ENCODE assay signal across 17 cellular contexts in the genomic region with DNA sequence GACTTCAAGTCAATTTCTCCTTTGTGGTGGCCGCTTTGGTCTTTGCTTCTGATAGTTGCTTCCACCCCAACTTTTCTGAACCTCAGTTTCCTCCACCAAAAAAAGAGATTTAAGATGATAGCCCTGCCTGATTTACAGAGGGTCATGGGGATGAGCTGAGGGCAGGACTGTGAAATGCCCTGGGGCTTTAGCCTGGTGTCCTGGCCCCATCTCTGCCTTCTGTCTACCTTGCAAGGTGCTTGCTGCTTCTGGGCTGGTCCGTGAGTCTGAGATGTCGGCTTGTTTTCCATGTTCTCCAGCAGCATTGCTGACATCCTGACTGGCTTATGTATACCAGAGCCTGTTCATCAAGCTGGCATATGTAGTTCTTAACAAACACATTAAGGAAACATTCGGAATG.
DNase-seq lines count a peak whose midpoint lies in the region; ATAC-seq and TF ChIP-seq lines count a peak whose summit lies in the region.
"Had no signal": no experiment of that assay in that cellular context is flagged by ENCODE, and none has a peak within 500 bp of the region (broad histone marks: within the 10 kb centered on the region; RNA-seq: fewer than 3 reads in every experiment).

No MANE protein-coding gene starts in this region.

- H3F3A ChIP-seq in GM23338 (replicated peaks; ENCODE audit: low read depth), result no peaks in the 10 kb centered on the region

- DNase-seq in GM23338 (ENCODE audit: low spot score) (no peak), osteocyte (ENCODE audit: extremely low spot score, unreplicated experiment) (peak; percentile 53), aorta (no peak), Karpas-422 (no peak)
- DNase-seq: 8988T; ACHN; Caco-2; Calu3; CD4-positive, alpha-beta T cell; CD8-positive, alpha-beta T cell; DMS79 treated with DMSO at 0.1 percent for 48 hours; GF-D8 had no signal

- H3K27me3 ChIP-seq in GM23338 (ENCODE audit: insufficient read depth) (no peaks in the 10 kb centered on the region), aorta (ENCODE audit: control insufficient read depth in 1 of 2, insufficient read depth in 2 of 2, low read length in 1 of 2) (no peaks in the 10 kb centered on the region), Karpas-422 (ENCODE audit: low read length) (no peaks in the 10 kb centered on the region)
- H3K27me3 ChIP-seq: BLaER1 treated with 17β-estradiol and CSF1 and Interleukin-3, amounts not matched to agents 10 nM and 100 nM had no signal

- H2AFZ ChIP-seq in GM23338, result no peak overlapping the region
- no peak overlapping the region for H2AFZ ChIP-seq in Karpas-422 (ENCODE audit: low read length)

- H3K4me2 ChIP-seq in GM23338 (no peak overlapping the region), Karpas-422 (ENCODE audit: low read depth, low read length, poor library complexity, severe bottlenecking) (no peak overlapping the region)

- H3K9me3 ChIP-seq in aorta (ENCODE audit: control insufficient read depth, low read length) (peaks cover 1% of the 10 kb centered on the region), Karpas-422 (ENCODE audit: low read length) (no peaks in the 10 kb centered on the region)
- H3K9me3 ChIP-seq: BLaER1 treated with 17β-estradiol and CSF1 and Interleukin-3, amounts not matched to agents 10 nM and 100 nM; Caco-2 had no signal

- H3K36me3 Mint-ChIP-seq in GM23338 (ENCODE audit: low read depth), result no peaks in the 10 kb centered on the region
- no peaks in the 10 kb centered on the region for H3K36me3 Mint-ChIP-seq in osteocyte (ENCODE audit: unreplicated experiment)
- H3K36me3 Mint-ChIP-seq: CD8-positive, alpha-beta T cell had no signal

- TF ChIP-seq CTCF in GM23338 (conservative IDR thresholded peaks at IDR 0.05; ENCODE audit: low read depth in 2 of 2), result no peak
- no peak for TF ChIP-seq CTCF in osteocyte (IDR thresholded peaks at IDR 0.05)

- intact Hi-C loops in aorta (cut with DNase I), result no loop called here

- no peaks in the 10 kb centered on the region for H3K4me1 ChIP-seq in GM23338 (ENCODE audit: insufficient read depth)
- no peaks in the 10 kb centered on the region for H3K4me1 ChIP-seq in aorta (ENCODE audit: control insufficient read depth in 1 of 2, insufficient read depth in 2 of 2, low read length in 2 of 2)
- no peaks in the 10 kb centered on the region for H3K4me1 ChIP-seq in Karpas-422 (ENCODE audit: low read length)

- 92 to 93% methylated on average over 4 of the region's 4 CpGs for WGBS in aorta, 2 donors

- H3K9me3 Mint-ChIP-seq in GM23338 (no peaks in the 10 kb centered on the region; the same call in 2 of the 3 replicates), osteocyte (ENCODE audit: unreplicated experiment) (no peaks in the 10 kb centered on the region)
- H3K9me3 Mint-ChIP-seq: CD4-positive, alpha-beta T cell; CD8-positive, alpha-beta T cell had no signal

- H3K9me2 ChIP-seq in GM23338 (ENCODE audit: insufficient read depth), result 0 out of 2 replicates have a peak, but pooled peaks cover 3% of the 10 kb centered on the region
- H3K9me2 ChIP-seq in Karpas-422 (replicated peaks; ENCODE audit: insufficient read depth, low read length), result no peaks in the 10 kb centered on the region

- no peak overlapping the region for H3K9ac ChIP-seq in Karpas-422 (ENCODE audit: low read length)
- H3K9ac ChIP-seq: BLaER1 treated with 17β-estradiol and CSF1 and Interleukin-3, amounts not matched to agents 10 nM and 100 nM had no signal

- H3K79me2 ChIP-seq in GM23338 (replicated peaks; ENCODE audit: insufficient read depth) (no peaks in the 10 kb centered on the region), Karpas-422 (ENCODE audit: low read length) (no peaks in the 10 kb centered on the region)

- H3K4me3 Mint-ChIP-seq in GM23338, result no peak overlapping the region
- H3K4me3 Mint-ChIP-seq in osteocyte (ENCODE audit: unreplicated experiment), result no peak overlapping the region
- H3K4me3 Mint-ChIP-seq: B cell; CD4-positive, alpha-beta T cell; CD8-positive, alpha-beta T cell had no signal

- ATAC-seq in GM23338, result no peak
- ATAC-seq in aorta (ENCODE audit: low FRiP score), result peak; percentile 24
- ATAC-seq in HG02970 (IDR thresholded peaks at IDR 0.05; ENCODE audit: low FRiP score, unreplicated experiment), result no peak
- ATAC-seq: CD8-positive, alpha-beta T cell; GM12878 had no signal

- H3K36me3 ChIP-seq in GM23338 (ENCODE audit: insufficient read depth), result no peaks in the 10 kb centered on the region
- no peaks in the 10 kb centered on the region for H3K36me3 ChIP-seq in aorta (ENCODE audit: control insufficient read depth in 1 of 2, insufficient read depth in 2 of 2, low read length in 1 of 2)
- H3K36me3 ChIP-seq in Karpas-422 (ENCODE audit: insufficient read depth, low read length), result no peaks in the 10 kb centered on the region
- H3K36me3 ChIP-seq: BLaER1 treated with 17β-estradiol and CSF1 and Interleukin-3, amounts not matched to agents 10 nM and 100 nM had no signal

- H3K27ac Mint-ChIP-seq in GM23338 (peak overlapping the region; percentile 66; the same call in 1 of the 2 replicates), osteocyte (ENCODE audit: unreplicated experiment) (no peak overlapping the region)
- H3K27ac Mint-ChIP-seq: B cell; CD4-positive, alpha-beta T cell; CD8-positive, alpha-beta T cell had no signal

- no peak overlapping the region for H3K4me3 ChIP-seq in GM23338
- H3K4me3 ChIP-seq in aorta (ENCODE audit: low read length in 2 of 2), result no peak overlapping the region
- H3K4me3 ChIP-seq in Karpas-422 (ENCODE audit: low read length), result no peak overlapping the region
- H3K4me3 ChIP-seq: BLaER1 treated with 17β-estradiol and CSF1 and Interleukin-3, amounts not matched to agents 10 nM and 100 nM; GM12878 had no signal

- H3K27me3 Mint-ChIP-seq in GM23338 (ENCODE audit: insufficient read depth, low read depth, poor library complexity), result peaks cover 6% of the 10 kb centered on the region
- peaks cover 10% of the 10 kb centered on the region for H3K27me3 Mint-ChIP-seq in osteocyte (ENCODE audit: unreplicated experiment)

- H3K4me1 Mint-ChIP-seq in GM23338 (peaks cover 8% of the 10 kb centered on the region), osteocyte (ENCODE audit: unreplicated experiment) (no peaks in the 10 kb centered on the region)
- H3K4me1 Mint-ChIP-seq: B cell had no signal

- H4K20me1 ChIP-seq in GM23338 (replicated peaks; ENCODE audit: insufficient read depth) (no peaks in the 10 kb centered on the region), Karpas-422 (ENCODE audit: insufficient read depth, low read depth, low read length) (no peaks in the 10 kb centered on the region)
- H4K20me1 ChIP-seq: BLaER1 treated with 17β-estradiol and CSF1 and Interleukin-3, amounts not matched to agents 10 nM and 100 nM had no signal

- no peak overlapping the region for H3K27ac ChIP-seq in GM23338 (ENCODE audit: low read depth)
- no peak overlapping the region for H3K27ac ChIP-seq in aorta (ENCODE audit: low read depth in 1 of 2, low read length in 2 of 2)
- H3K27ac ChIP-seq in Karpas-422 (ENCODE audit: low read length), result no peak overlapping the region
- H3K27ac ChIP-seq: BLaER1 treated with 17β-estradiol and CSF1 and Interleukin-3, amounts not matched to agents 10 nM and 100 nM; C4-2B had no signal

TF ChIP-seq in GM23338, 12 proteins besides CTCF, POLR2A, EP300 and RAD21 (continues in another document):
- TF ChIP-seq POLR2AphosphoS5 (IDR thresholded peaks at IDR 0.05; ENCODE audit: low read depth), result no peak
- no peak for TF ChIP-seq CREB1 (CRISPR knock-in tag; IDR thresholded peaks at IDR 0.05; ENCODE audit: low read depth)
- TF ChIP-seq EZH2 (IDR thresholded peaks at IDR 0.05; ENCODE audit: low read depth, unreplicated experiment), result no peak
- no peak for TF ChIP-seq JUNB (IDR thresholded peaks at IDR 0.05; ENCODE audit: unreplicated experiment)
